17 cellular contexts compared by ENCODE assay signal in the genomic region with DNA sequence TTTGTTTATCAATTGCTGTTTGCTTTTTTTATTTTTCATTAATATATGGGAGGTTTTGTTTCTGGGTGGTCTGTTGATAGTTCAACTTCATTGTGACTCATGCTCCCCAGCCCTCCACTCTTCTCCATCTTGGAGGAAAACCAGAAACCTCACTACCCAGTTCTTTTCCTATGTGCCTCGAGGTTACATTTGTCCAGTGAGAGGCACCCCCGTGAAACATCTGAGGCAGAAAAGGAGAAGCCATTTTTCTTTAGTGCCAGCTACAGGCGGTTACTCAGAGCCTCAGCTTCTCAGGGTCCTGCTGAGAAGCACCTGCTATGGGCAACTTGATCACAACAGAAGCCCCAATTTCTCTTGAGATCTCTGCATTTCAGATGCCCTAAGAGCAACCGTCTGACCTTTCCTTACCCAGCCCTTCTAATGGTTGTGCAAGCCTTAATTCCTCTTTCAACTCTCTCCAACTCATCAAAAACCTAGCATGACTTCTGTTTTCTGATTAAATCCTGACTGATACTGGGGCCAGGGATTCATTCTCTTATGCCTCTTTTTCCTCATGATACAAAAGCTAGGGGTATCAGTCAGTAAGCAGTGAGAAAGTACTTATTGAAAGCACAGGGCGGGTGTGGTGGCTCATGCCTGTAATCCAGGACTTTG.
"Had no signal": no experiment of that assay in that cellular context is flagged by ENCODE, and none has a peak within 500 bp of the region (broad histone marks: within the 10 kb centered on the region; RNA-seq: fewer than 3 reads in every experiment).

No MANE protein-coding gene starts in this region.

- ATAC-seq: activated CD8-positive, alpha-beta T cell treated with anti-CD3 and anti-CD28 coated beads, Interleukin-2, amount 10 ng/mL, durations not matched to agents 7 days and 5 days; activated naive CD8-positive, alpha-beta T cell treated with anti-CD3 and anti-CD28 coated beads, Interleukin-2, amount 50 U/mL, for 24 hours; psoas muscle; sciatic nerve; stimulated activated naive B cell treated with anti-CD40 and anti-IgM and Interleukin-4, amounts not matched to agents 10 μg/mL and 1 μg/mL and 100 μg/mL, for 72 hours had no signal

- DNase-seq: activated CD4-positive, alpha-beta T cell treated with anti-CD3 and anti-CD28 coated beads for 4 hours; activated CD8-positive, alpha-beta T cell treated with anti-CD3 and anti-CD28 coated beads, Interleukin-2, amount 10 ng/mL, durations not matched to agents 7 days and 5 days; activated naive CD4-positive, alpha-beta T cell; activated naive CD8-positive, alpha-beta T cell treated with anti-CD3 and anti-CD28 coated beads, Interleukin-2, amount 50 U/mL, for 24 hours; caudate nucleus; colonic mucosa; effector CD4-positive, alpha-beta T cell; left ventricle myocardium inferior; mesenchymal stem cell; nephron progenitor cell; psoas muscle; spleen; stimulated activated CD4-positive, alpha-beta T cell treated with anti-CD3 and anti-CD28 coated beads, Interleukin-1b, Interleukin-23, amount 100 ng/mL, for 48 hours; stimulated activated naive B cell treated with anti-CD40 and anti-IgM and Interleukin-4, amounts not matched to agents 10 μg/mL and 1 μg/mL and 100 μg/mL, for 72 hours; T1000; WERI-Rb-1 had no signal
